In the genomic region with DNA sequence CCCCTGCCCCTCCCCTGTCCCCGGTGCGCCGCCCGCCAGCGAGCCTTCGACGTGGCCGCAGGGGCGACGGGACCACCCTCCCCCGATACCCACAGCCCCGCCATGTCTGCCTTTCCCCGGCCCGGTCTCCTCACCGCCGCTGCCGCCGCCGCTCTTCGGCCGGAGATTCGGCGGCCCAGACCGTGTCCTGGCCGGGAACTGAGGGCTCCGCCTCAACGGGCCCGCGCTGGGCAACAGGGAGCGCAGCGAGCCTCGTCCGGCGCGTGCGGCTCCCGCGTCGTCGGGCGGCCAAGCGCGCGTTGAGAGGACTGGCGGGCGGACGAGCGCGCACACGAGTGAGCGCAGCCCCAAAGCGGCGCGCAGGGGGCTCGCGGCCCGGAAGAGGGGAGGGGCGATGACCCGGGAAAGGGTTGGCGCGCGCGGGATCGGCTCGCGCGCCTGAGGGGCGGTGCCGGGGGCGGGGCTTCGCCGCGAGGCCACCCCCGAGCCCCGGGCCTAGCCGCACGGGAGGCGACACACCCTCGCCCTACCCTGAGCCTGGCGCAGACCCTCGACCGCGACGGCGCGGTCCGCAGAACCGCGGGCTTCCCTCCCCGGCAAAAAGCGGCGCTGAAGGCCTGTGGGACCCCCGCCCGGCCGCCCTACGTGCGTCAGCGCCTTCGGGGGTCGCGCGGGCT, we compare ENCODE assay signal across 8 cellular contexts.
DNase-seq lines count a peak whose midpoint lies in the region; ATAC-seq and TF ChIP-seq lines count a peak whose summit lies in the region.

A gene with protein sequence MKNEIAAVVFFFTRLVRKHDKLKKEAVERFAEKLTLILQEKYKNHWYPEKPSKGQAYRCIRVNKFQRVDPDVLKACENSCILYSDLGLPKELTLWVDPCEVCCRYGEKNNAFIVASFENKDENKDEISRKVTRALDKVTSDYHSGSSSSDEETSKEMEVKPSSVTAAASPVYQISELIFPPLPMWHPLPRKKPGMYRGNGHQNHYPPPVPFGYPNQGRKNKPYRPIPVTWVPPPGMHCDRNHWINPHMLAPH (minus strand): TSS at position 337 of the 677 bp plus-strand sequence. CDS start 3,757 bp downstream, outside the sequence.

- H3K79me2 ChIP-seq in OCI-LY3 (ENCODE audit: low read length) = peaks cover 50% of the 10 kb centered on the region

- peak within 1 kb of the TSS; percentile 79 for H3K4me2 ChIP-seq in OCI-LY3 (ENCODE audit: low read length)

- no peak for TF ChIP-seq CTCF in OCI-LY3 (IDR thresholded peaks at IDR 0.05; ENCODE audit: low read depth, low read length)

- H3K9ac ChIP-seq in OCI-LY3 (ENCODE audit: low read length) (peak within 1 kb of the TSS; percentile 93), mucosa of stomach (ENCODE audit: low read length) (peak within 1 kb of the TSS; percentile 90)

- H3K9me3 ChIP-seq in OCI-LY3 (ENCODE audit: insufficient read depth, low read length) (no peaks in the 10 kb centered on the region), mucosa of stomach (ENCODE audit: control insufficient read depth, low read length) (no peaks in the 10 kb centered on the region)

- peak within 1 kb of the TSS; percentile 92 for H3K4me3 ChIP-seq in OCI-LY3 (ENCODE audit: low read length)
- H3K4me3 ChIP-seq in mucosa of stomach (ENCODE audit: low read length) = peak within 1 kb of the TSS; percentile 65

- H3K4me1 ChIP-seq in OCI-LY3 (ENCODE audit: low read length) (peaks cover 13% of the 10 kb centered on the region), mucosa of stomach (ENCODE audit: control insufficient read depth, insufficient read depth, low read length) (peaks cover 6% of the 10 kb centered on the region)

- peak within 1 kb of the TSS; percentile 69 for H3K27ac ChIP-seq in OCI-LY3 (ENCODE audit: low read length)

- no peaks in the 10 kb centered on the region for H3K27me3 ChIP-seq in OCI-LY3 (ENCODE audit: low read depth, low read length)
- no peaks in the 10 kb centered on the region for H3K27me3 ChIP-seq in mucosa of stomach (ENCODE audit: control insufficient read depth, insufficient read depth, low read length)

- peak; percentile 89 for TF ChIP-seq POLR2A in erythroblast (IDR thresholded peaks at IDR 0.05; ENCODE audit: low read length)

- peak within 1 kb of the TSS; percentile 92 for H2AFZ ChIP-seq in OCI-LY3 (ENCODE audit: low read depth, low read length)

- DNase-seq in COLO829 (ENCODE audit: low spot score) (peak; percentile 65), activated T-cell treated with anti-CD3 and anti-CD28 coated beads for 4 hours (peak; percentile 79), erythroblast (lab: John Stamatoyannopoulos, UW) (peak; percentile 88 to 91)
- DNase-seq in stimulated activated CD8-positive, alpha-beta memory T cell treated with anti-CD3 and anti-CD28 coated beads, Interleukin-4, amount 100 ng/mL, for 48 hours = peak; percentile 87

- peaks cover 33% of the 10 kb centered on the region for H3K36me3 ChIP-seq in OCI-LY3 (replicated peaks; ENCODE audit: low read depth, low read length)
- peaks cover 2% of the 10 kb centered on the region for H3K36me3 ChIP-seq in mucosa of stomach (ENCODE audit: control insufficient read depth, insufficient read depth, low read length)

- H4K20me1 ChIP-seq in OCI-LY3 (ENCODE audit: insufficient read depth, low read length) = peaks cover 31% of the 10 kb centered on the region

- ATAC-seq in GM19452 (IDR thresholded peaks at IDR 0.05; ENCODE audit: unreplicated experiment) = peak; percentile 73
- ATAC-seq in HG03571 (IDR thresholded peaks at IDR 0.05; ENCODE audit: unreplicated experiment) = peak; percentile 67

Comparison
In these comparisons a context has a peak if more than half of its experiments do, and no peak if none do; other contexts are left out.
1. Peak in every context shown above with its lines: DNase-seq, ATAC-seq, H3K4me3 ChIP-seq and H3K27ac ChIP-seq.